8 cellular contexts compared by ENCODE assay signal in the genomic region with DNA sequence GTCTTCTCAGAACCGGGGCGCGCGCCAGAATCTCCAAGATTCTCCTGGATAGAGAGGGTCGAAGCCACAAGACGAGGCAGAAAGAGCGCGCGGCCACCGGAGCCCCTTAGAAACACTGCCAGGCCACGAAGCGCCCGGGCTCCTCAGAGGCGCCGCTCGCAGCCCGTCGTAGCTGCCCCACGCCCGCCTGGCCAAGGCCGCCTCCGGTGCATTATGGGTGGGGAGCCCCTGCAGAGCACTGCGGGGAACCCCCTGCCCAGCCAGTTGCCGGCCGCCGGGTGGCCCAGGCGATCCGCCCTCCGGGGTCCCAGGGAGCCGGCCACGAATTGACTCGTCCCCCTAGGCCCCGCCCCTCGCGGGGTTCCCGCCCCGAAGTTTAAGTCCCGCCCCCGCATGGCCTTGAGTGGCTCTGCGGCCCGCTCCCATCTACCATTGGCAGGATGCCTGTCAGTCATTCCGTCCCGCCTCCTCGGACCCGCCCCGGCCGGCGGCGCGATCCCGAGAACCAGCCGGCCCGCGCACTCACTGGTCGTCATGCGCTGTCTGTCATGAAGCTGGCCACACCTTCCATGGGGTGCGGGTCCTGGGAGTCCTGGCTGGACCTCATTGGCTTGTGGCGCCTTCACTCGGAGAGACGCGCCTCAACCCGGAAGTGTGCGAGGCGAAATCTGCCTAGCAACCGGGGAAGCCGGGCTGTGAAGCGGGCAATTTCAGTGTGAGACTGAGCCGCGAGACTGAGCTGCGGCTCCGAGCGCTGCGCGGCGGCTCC. TPM values are rescaled to one million over a fixed set of nuclear protein-coding genes. Genes with fewer than 3 reads are reported as not detected.
DNase-seq lines count a peak whose midpoint lies in the region; ATAC-seq and TF ChIP-seq lines count a peak whose summit lies in the region.

No MANE protein-coding gene starts in this region.

- intact Hi-C loops in colonic mucosa (cut with DNase I) = no loop called here

- H3K9ac ChIP-seq in BLaER1 treated with 17β-estradiol and CSF1 and Interleukin-3, amounts not matched to agents 10 nM and 100 nM = peak overlapping the region; percentile 93 to 99 (median 98)
- H3K9ac ChIP-seq in colonic mucosa (ENCODE audit: low read depth in 2 of 2, low read length in 2 of 2) = peak overlapping the region; percentile 85 to 88

- TF ChIP-seq CTCF in colonic mucosa (IDR thresholded peaks at IDR 0.05) = no peak

- peak overlapping the region; percentile 83 to 100 (median 99) for H3K4me2 ChIP-seq in BLaER1 treated with 17β-estradiol and CSF1 and Interleukin-3, amounts not matched to agents 10 nM and 100 nM

- DNase-seq in NCI-H524 treated with DMSO at 0.1 percent for 48 hours (lab: John Stamatoyannopoulos, UW) (peak; percentile 96), colonic mucosa (peak; percentile 100)
- peak; percentile 100 for DNase-seq in activated CD4-positive, alpha-beta T cell treated with anti-CD3 and anti-CD28 coated beads for 48 hours
- peak; percentile 99 to 100 (median 99) for DNase-seq in stimulated activated CD4-positive, alpha-beta T cell treated with anti-CD3 and anti-CD28 coated beads, Interleukin-1b, Interleukin-23, amount 100 ng/mL, for 24 hours (ENCODE audit: low read depth in 4 of 4, low spot score in 1 of 4)

- no peaks in the 10 kb centered on the region for H3K27me3 ChIP-seq in BLaER1 treated with 17β-estradiol and CSF1 and Interleukin-3, amounts not matched to agents 10 nM and 100 nM
- no peaks in the 10 kb centered on the region for H3K27me3 ChIP-seq in colonic mucosa
- no peaks in the 10 kb centered on the region for H3K27me3 ChIP-seq in layer of hippocampus (ENCODE audit: control insufficient read depth, insufficient read depth, low read length)

- peaks cover 0 to 24% (median 9%) of the 10 kb centered on the region in 11 experiments; a peak in 11 of 22 replicates for H3K36me3 ChIP-seq in BLaER1 treated with 17β-estradiol and CSF1 and Interleukin-3, amounts not matched to agents 10 nM and 100 nM
- H3K36me3 ChIP-seq in colonic mucosa = no peaks in the 10 kb centered on the region

- peak overlapping the region; percentile 87 to 100 (median 98) for H3K4me3 ChIP-seq in BLaER1 treated with 17β-estradiol and CSF1 and Interleukin-3, amounts not matched to agents 10 nM and 100 nM
- peak overlapping the region; percentile 95 for H3K4me3 ChIP-seq in colonic mucosa

- H3K27ac ChIP-seq in BLaER1 treated with 17β-estradiol and CSF1 and Interleukin-3, amounts not matched to agents 10 nM and 100 nM = peak overlapping the region; percentile 92 to 98 (median 97)
- peak overlapping the region; percentile 80 for H3K27ac ChIP-seq in colonic mucosa
- peak overlapping the region; percentile 65 for H3K27ac ChIP-seq in layer of hippocampus (ENCODE audit: low read depth, low read length)

- peaks cover 0 to 38% (median 7%) of the 10 kb centered on the region in 11 experiments; a peak in 8 of 22 replicates for H4K20me1 ChIP-seq in BLaER1 treated with 17β-estradiol and CSF1 and Interleukin-3, amounts not matched to agents 10 nM and 100 nM

- no peaks in the 10 kb centered on the region for H3K9me3 ChIP-seq in BLaER1 treated with 17β-estradiol and CSF1 and Interleukin-3, amounts not matched to agents 10 nM and 100 nM (replicated peaks in 1 of 11)
- no peaks in the 10 kb centered on the region for H3K9me3 ChIP-seq in colonic mucosa

- ATAC-seq in GM19324 (IDR thresholded peaks at IDR 0.05; ENCODE audit: low FRiP score, unreplicated experiment) (peak; percentile 95), HG03460 (IDR thresholded peaks at IDR 0.05; ENCODE audit: unreplicated experiment) (peak; percentile 91)

- H3K4me1 ChIP-seq in BLaER1 treated with 17β-estradiol and CSF1 and Interleukin-3, amounts not matched to agents 10 nM and 100 nM = peaks cover 48 to 78% (median 62%) of the 10 kb centered on the region in 10 experiments
- H3K4me1 ChIP-seq in colonic mucosa = peaks cover 31% of the 10 kb centered on the region

RNA-seq across cellular contexts. Expression of a gene that starts 20.2 kb away (rescaled TPM):
- total RNA-seq in colonic mucosa = 100 to 1,000 TPM; 102 to 145 TPM

Comparison
In these comparisons a context has a peak if more than half of its experiments do, and no peak if none do; other contexts are left out.
1. Peak in every context shown above with its lines: DNase-seq, ATAC-seq, H3K4me3 ChIP-seq and H3K27ac ChIP-seq.